In the genomic region with DNA sequence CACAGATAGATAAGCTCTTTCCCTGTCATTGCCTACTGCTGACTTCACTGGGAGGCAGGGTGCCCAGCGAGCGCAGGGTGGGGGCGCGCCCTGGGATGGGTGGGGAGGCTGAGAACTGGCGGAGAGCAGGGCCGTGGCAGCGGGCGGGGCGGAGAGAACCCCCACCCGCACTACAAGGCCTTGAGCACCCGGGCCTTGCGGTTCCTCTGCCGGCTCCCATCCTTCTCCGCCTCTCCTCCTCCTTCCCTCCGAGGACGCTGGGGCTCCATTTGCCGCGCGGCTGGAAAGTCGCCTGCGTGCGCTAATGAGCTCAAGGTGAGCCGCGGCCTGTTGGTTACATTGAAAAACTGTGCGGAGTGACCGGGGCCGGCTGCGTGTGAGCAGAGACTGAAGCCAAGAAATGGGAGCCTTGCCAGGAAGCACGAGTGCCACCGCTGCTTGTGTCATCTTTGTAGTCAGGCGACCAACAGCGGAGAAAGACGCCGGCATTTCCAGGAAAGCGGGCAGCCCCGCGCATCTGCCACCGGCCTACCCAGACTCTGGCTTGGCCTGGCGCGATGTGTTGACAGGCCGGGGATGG, we compare ENCODE assay signal across 15 cellular contexts.
DNase-seq lines count a peak whose midpoint lies in the region; ATAC-seq and TF ChIP-seq lines count a peak whose summit lies in the region.
"Had no signal": no experiment of that assay in that cellular context is flagged by ENCODE, and none has a peak within 500 bp of the region (broad histone marks: within the 10 kb centered on the region; RNA-seq: fewer than 3 reads in every experiment).

No MANE protein-coding gene starts in this region.

- H2AFZ ChIP-seq in GM23338: peak overlapping the region; percentile 87

- peak overlapping the region; percentile 58 for H3K4me2 ChIP-seq in GM23338

- no peaks in the 10 kb centered on the region for H3K79me2 ChIP-seq in GM23338 (replicated peaks; ENCODE audit: insufficient read depth)

- H3K9me2 ChIP-seq in GM23338 (ENCODE audit: insufficient read depth): no peaks in the 10 kb centered on the region

- WGBS in prostate gland: 51% methylated on average over 41 of the region's 41 CpGs

- H3K27ac ChIP-seq in GM23338 (ENCODE audit: low read depth): no peak overlapping the region
- peak overlapping the region in 1 of 2 donors; percentile 55 for H3K27ac ChIP-seq in prostate gland
- H3K27ac ChIP-seq: C4-2B, SJSA1 had no signal

- H3K4me1 ChIP-seq in GM23338 (ENCODE audit: insufficient read depth) (no peaks in the 10 kb centered on the region; the same call in 1 of the 2 replicates), prostate gland (replicated peaks) (no peaks in the 10 kb centered on the region)
- H3K4me1 ChIP-seq: SJSA1 had no signal

- no peaks in the 10 kb centered on the region for H3K9me3 Mint-ChIP-seq in GM23338

- H4K20me1 ChIP-seq in GM23338 (replicated peaks; ENCODE audit: insufficient read depth): no peaks in the 10 kb centered on the region

- peak; percentile 89 for ATAC-seq in GM23338
- peak; percentile 61 for ATAC-seq in SK-N-SH treated with all-trans-retinoic acid at 6 μM for 48 hours
- ATAC-seq in Right ventricle myocardium superior (ENCODE audit: poor library complexity): peak; percentile 65
- ATAC-seq in GM21526 (IDR thresholded peaks at IDR 0.05; ENCODE audit: low FRiP score, unreplicated experiment): no peak
- ATAC-seq: stimulated activated naive CD8-positive, alpha-beta T cell treated with anti-CD3 and anti-CD28 coated beads, Interleukin-15, Interleukin-2, amounts not matched to agents 100 U/mL and 50 U/mL, for 24 hours had no signal

- no peak overlapping the region for H3K27ac Mint-ChIP-seq in GM23338

- no peak overlapping the region for H3K4me3 Mint-ChIP-seq in GM23338

- H3K36me3 ChIP-seq in GM23338 (ENCODE audit: insufficient read depth): no peaks in the 10 kb centered on the region
- H3K36me3 ChIP-seq in prostate gland: no peaks in the 10 kb centered on the region
- H3K36me3 ChIP-seq: SJSA1 had no signal

- peaks cover 5% of the 10 kb centered on the region; the same call in 1 of the 3 replicates for H3K4me1 Mint-ChIP-seq in GM23338

- TF ChIP-seq POLR2A in prostate gland (IDR thresholded peaks at IDR 0.05): no peak

- H3K36me3 Mint-ChIP-seq in GM23338 (ENCODE audit: low read depth): no peaks in the 10 kb centered on the region

- H3F3A ChIP-seq in GM23338 (replicated peaks; ENCODE audit: low read depth): no peaks in the 10 kb centered on the region

- TF ChIP-seq CTCF in GM23338 (conservative IDR thresholded peaks at IDR 0.05; ENCODE audit: low read depth in 2 of 2): no peak
- no peak for TF ChIP-seq CTCF in prostate gland (IDR thresholded peaks at IDR 0.05)

- no peaks in the 10 kb centered on the region for H3K27me3 ChIP-seq in GM23338 (ENCODE audit: insufficient read depth)
- H3K27me3 ChIP-seq in prostate gland (replicated peaks; ENCODE audit: insufficient read depth): no peaks in the 10 kb centered on the region
- H3K27me3 ChIP-seq: SJSA1 had no signal

- H3K4me3 ChIP-seq in GM23338: peak overlapping the region; percentile 42; the same call in 1 of the 2 replicates
- no peak overlapping the region for H3K4me3 ChIP-seq in prostate gland
- H3K4me3 ChIP-seq: SJSA1 had no signal

- H3K9me3 ChIP-seq in prostate gland: no peaks in the 10 kb centered on the region
- H3K9me3 ChIP-seq: SJSA1 had no signal

- peak; percentile 65 for DNase-seq in GM23338 (ENCODE audit: low spot score)
- DNase-seq in Right ventricle myocardium superior: peak; percentile 41
- DNase-seq in prostate gland (ENCODE audit: low spot score): peak; percentile 14
- DNase-seq in T-helper 2 cell: no peak
- no peak for DNase-seq in UCSD-AML1 (lab: John Stamatoyannopoulos, UW; ENCODE audit: unreplicated experiment)
- no peak for DNase-seq in NCI-H146 (lab: John Stamatoyannopoulos, UW)
- DNase-seq: activated CD4-positive, CD25-positive, alpha-beta regulatory T cell; activated T-cell treated with anti-CD3 and anti-CD28 coated beads for 4 hours; NCI-H1930; stimulated activated CD4-positive, alpha-beta T cell treated with anti-CD3 and anti-CD28 coated beads, Interleukin-4, amount 100 ng/mL, for 4 hours; stimulated activated naive CD8-positive, alpha-beta T cell treated with anti-CD3 and anti-CD28 coated beads, Interleukin-15, Interleukin-2, amounts not matched to agents 100 U/mL and 50 U/mL, for 24 hours had no signal

- H3K27me3 Mint-ChIP-seq in GM23338 (ENCODE audit: insufficient read depth, low read depth, poor library complexity): no peaks in the 10 kb centered on the region

- intact Hi-C loops in Right ventricle myocardium superior (cut with DNase I) (no loop called here), prostate gland (cut with DNase I) (no loop called here)

TF ChIP-seq in GM23338, 12 proteins besides CTCF, POLR2A, EP300 and RAD21 (continues in another document):
- TF ChIP-seq CREB1 (CRISPR knock-in tag; IDR thresholded peaks at IDR 0.05; ENCODE audit: low read depth) (no peak), POLR2AphosphoS5 (IDR thresholded peaks at IDR 0.05; ENCODE audit: low read depth) (no peak)

TF ChIP-seq in SK-N-SH treated with all-trans-retinoic acid at 6 μM for 48 hours, 23 proteins besides CTCF, POLR2A, EP300 and RAD21:
- TF ChIP-seq PATZ1 (CRISPR knock-in tag; IDR thresholded peaks at IDR 0.05; ENCODE audit: borderline replicate concordance): no peak
- TF ChIP-seq BACH2 (CRISPR knock-in tag; IDR thresholded peaks at IDR 0.05; ENCODE audit: borderline replicate concordance): no peak
- TF ChIP-seq CSDC2 (CRISPR knock-in tag; IDR thresholded peaks at IDR 0.05): no peak
- TF ChIP-seq TOX (CRISPR knock-in tag; IDR thresholded peaks at IDR 0.05; ENCODE audit: borderline replicate concordance): no peak
- TF ChIP-seq, protein P1, sequence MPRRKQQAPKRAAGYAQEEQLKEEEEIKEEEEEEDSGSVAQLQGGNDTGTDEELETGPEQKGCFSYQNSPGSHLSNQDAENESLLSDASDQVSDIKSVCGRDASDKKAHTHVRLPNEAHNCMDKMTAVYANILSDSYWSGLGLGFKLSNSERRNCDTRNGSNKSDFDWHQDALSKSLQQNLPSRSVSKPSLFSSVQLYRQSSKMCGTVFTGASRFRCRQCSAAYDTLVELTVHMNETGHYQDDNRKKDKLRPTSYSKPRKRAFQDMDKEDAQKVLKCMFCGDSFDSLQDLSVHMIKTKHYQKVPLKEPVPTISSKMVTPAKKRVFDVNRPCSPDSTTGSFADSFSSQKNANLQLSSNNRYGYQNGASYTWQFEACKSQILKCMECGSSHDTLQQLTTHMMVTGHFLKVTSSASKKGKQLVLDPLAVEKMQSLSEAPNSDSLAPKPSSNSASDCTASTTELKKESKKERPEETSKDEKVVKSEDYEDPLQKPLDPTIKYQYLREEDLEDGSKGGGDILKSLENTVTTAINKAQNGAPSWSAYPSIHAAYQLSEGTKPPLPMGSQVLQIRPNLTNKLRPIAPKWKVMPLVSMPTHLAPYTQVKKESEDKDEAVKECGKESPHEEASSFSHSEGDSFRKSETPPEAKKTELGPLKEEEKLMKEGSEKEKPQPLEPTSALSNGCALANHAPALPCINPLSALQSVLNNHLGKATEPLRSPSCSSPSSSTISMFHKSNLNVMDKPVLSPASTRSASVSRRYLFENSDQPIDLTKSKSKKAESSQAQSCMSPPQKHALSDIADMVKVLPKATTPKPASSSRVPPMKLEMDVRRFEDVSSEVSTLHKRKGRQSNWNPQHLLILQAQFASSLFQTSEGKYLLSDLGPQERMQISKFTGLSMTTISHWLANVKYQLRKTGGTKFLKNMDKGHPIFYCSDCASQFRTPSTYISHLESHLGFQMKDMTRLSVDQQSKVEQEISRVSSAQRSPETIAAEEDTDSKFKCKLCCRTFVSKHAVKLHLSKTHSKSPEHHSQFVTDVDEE (CRISPR knock-in tag; IDR thresholded peaks at IDR 0.05): no peak
- TF ChIP-seq ISL1 (CRISPR knock-in tag; IDR thresholded peaks at IDR 0.05): no peak
- TF ChIP-seq PPARA (CRISPR knock-in tag; IDR thresholded peaks at IDR 0.05; ENCODE audit: borderline replicate concordance): no peak
- TF ChIP-seq ARNTL (CRISPR knock-in tag; IDR thresholded peaks at IDR 0.05; ENCODE audit: borderline replicate concordance, low read depth): no peak
- no peak for TF ChIP-seq RARB (CRISPR knock-in tag; IDR thresholded peaks at IDR 0.05)
- TF ChIP-seq CREB5 (CRISPR knock-in tag; IDR thresholded peaks at IDR 0.05; ENCODE audit: low read depth): no peak
- no peak for TF ChIP-seq ZNF565 (CRISPR knock-in tag; conservative IDR thresholded peaks at IDR 0.05; ENCODE audit: low read depth)
- TF ChIP-seq ZNF70 (CRISPR knock-in tag; IDR thresholded peaks at IDR 0.05): no peak
- no peak for TF ChIP-seq ZFP3 (CRISPR knock-in tag; IDR thresholded peaks at IDR 0.05)
- TF ChIP-seq SNAI2 (CRISPR knock-in tag; IDR thresholded peaks at IDR 0.05): no peak

Comparison
In these comparisons a context has a peak if more than half of its experiments do, and no peak if none do; other contexts are left out.
1. DNase-seq: peak in GM23338 (single experiment), Right ventricle myocardium superior (single experiment) and prostate gland (single experiment); none in T-helper 2 cell (0 of 5), UCSD-AML1 (single experiment) and NCI-H146 (single experiment).